Comparison of ENCODE assay signal across 15 cellular contexts in the genomic region with DNA sequence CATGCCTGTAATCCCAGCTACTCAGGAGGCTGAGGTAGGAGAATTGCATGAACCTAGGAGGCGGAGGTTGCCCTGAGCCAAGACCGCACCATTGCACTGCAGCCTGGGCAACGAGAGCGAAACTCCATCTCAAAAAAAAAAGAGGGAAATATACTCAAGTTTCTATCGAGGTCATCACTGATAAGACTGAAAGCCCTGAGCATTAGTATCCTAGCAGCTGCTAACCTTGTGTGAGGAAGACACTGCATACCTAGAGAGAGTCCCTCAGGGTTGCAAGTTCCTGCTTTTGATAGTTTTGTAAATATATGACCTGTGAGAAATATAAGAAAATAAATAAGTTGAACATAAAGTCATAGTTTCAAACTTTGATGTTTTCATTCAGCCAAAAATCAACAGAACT. TPM values are rescaled to one million over a fixed set of nuclear protein-coding genes. Genes with fewer than 3 reads are reported as not detected.
A peak's percentile ranks its signal among the peaks of the same experiment; 100 is the strongest.
DNase-seq lines count a peak whose midpoint lies in the region; ATAC-seq lines count a peak whose summit lies in the region.
"Had no signal": no experiment of that assay in that cellular context is flagged by ENCODE, and none has a peak within 500 bp of the region (broad histone marks: within the 10 kb centered on the region; RNA-seq: fewer than 3 reads in every experiment).

No MANE protein-coding gene starts in this region.

- H3K27ac Mint-ChIP-seq in activated naive CD4-positive, alpha-beta T cell treated with anti-CD3 and anti-CD28 coated beads, Interleukin-2, amount 10 ng/mL, durations not matched to agents 7 days and 5 days, result peak overlapping the region; percentile 96
- H3K27ac Mint-ChIP-seq in activated T-helper 2 cell treated with anti-CD3 and anti-CD28 coated beads, Interferon-gamma antibody, Interleukin-2, Interleukin-4, amounts not matched to agents 10 μg/mL and 5 μg/mL and 100 μg/mL, durations not matched to agents 14 hours and 24 hours and 36 hours, result peak overlapping the region; percentile 61

- peaks cover 85% of the 10 kb centered on the region for H3K4me1 Mint-ChIP-seq in activated naive CD4-positive, alpha-beta T cell treated with anti-CD3 and anti-CD28 coated beads, Interleukin-2, amount 10 ng/mL, durations not matched to agents 7 days and 5 days
- peaks cover 49% of the 10 kb centered on the region for H3K4me1 Mint-ChIP-seq in activated T-helper 2 cell treated with anti-CD3 and anti-CD28 coated beads, Interferon-gamma antibody, Interleukin-2, Interleukin-4, amounts not matched to agents 10 μg/mL and 5 μg/mL and 100 μg/mL, durations not matched to agents 14 hours and 24 hours and 36 hours (ENCODE audit: low read depth)

- intact Hi-C loops in activated T-helper 2 cell treated with anti-CD3 and anti-CD28 coated beads, Interferon-gamma antibody, Interleukin-2, Interleukin-4, amounts not matched to agents 10 μg/mL and 5 μg/mL and 100 μg/mL, durations not matched to agents 14 hours and 24 hours and 36 hours (cut with micrococcal nuclease), result loop anchor here (5.0 kb wide), 1 partner anchor 118 kb away; no protein-coding TSS in a partner anchor

- no peak for ATAC-seq in GM21360 (IDR thresholded peaks at IDR 0.05; ENCODE audit: unreplicated experiment)
- ATAC-seq: gastrocnemius medialis, lower lobe of right lung had no signal

- no peak overlapping the region for H3K4me3 Mint-ChIP-seq in activated naive CD4-positive, alpha-beta T cell treated with anti-CD3 and anti-CD28 coated beads, Interleukin-2, amount 10 ng/mL, durations not matched to agents 7 days and 5 days
- H3K4me3 Mint-ChIP-seq in activated T-helper 2 cell treated with anti-CD3 and anti-CD28 coated beads, Interferon-gamma antibody, Interleukin-2, Interleukin-4, amounts not matched to agents 10 μg/mL and 5 μg/mL and 100 μg/mL, durations not matched to agents 14 hours and 24 hours and 36 hours (ENCODE audit: low read depth), result no peak overlapping the region

- CTCF ChIA-PET in activated naive CD4-positive, alpha-beta T cell treated with anti-CD3 and anti-CD28 coated beads, Interleukin-2, amount 10 ng/mL, durations not matched to agents 7 days and 5 days (lab: Charles Lee), result interaction anchor here (1.0 to 5.8 kb wide), 6 partner anchors 13 to 116 kb away, joined by 3 to 55 read pairs (median 6); a partner anchor contains a TSS

- no peaks in the 10 kb centered on the region for H3K27me3 Mint-ChIP-seq in activated naive CD4-positive, alpha-beta T cell treated with anti-CD3 and anti-CD28 coated beads, Interleukin-2, amount 10 ng/mL, durations not matched to agents 7 days and 5 days
- H3K27me3 Mint-ChIP-seq in activated T-helper 2 cell treated with anti-CD3 and anti-CD28 coated beads, Interferon-gamma antibody, Interleukin-2, Interleukin-4, amounts not matched to agents 10 μg/mL and 5 μg/mL and 100 μg/mL, durations not matched to agents 14 hours and 24 hours and 36 hours (ENCODE audit: low read depth), result peaks cover 1% of the 10 kb centered on the region

- H3K9me3 Mint-ChIP-seq in activated naive CD4-positive, alpha-beta T cell treated with anti-CD3 and anti-CD28 coated beads, Interleukin-2, amount 10 ng/mL, durations not matched to agents 7 days and 5 days, result no peaks in the 10 kb centered on the region
- H3K9me3 Mint-ChIP-seq in activated T-helper 2 cell treated with anti-CD3 and anti-CD28 coated beads, Interferon-gamma antibody, Interleukin-2, Interleukin-4, amounts not matched to agents 10 μg/mL and 5 μg/mL and 100 μg/mL, durations not matched to agents 14 hours and 24 hours and 36 hours, result no peaks in the 10 kb centered on the region

- DNase-seq in activated naive CD4-positive, alpha-beta T cell treated with anti-CD3 and anti-CD28 coated beads, Interleukin-2, amount 10 ng/mL, durations not matched to agents 7 days and 5 days, result no peak
- no peak for DNase-seq in activated naive CD4-positive, alpha-beta T cell treated with Interleukin-2 at 50 U/mL for 16 hours
- DNase-seq in MV-4-11 (lab: John Stamatoyannopoulos, UW), result peak; percentile 40
- DNase-seq in activated T-helper 2 cell treated with anti-CD3 and anti-CD28 coated beads, Interferon-gamma antibody, Interleukin-2, Interleukin-4, amounts not matched to agents 10 μg/mL and 5 μg/mL and 100 μg/mL, durations not matched to agents 14 hours and 24 hours and 36 hours (ENCODE audit: low spot score), result no peak
- DNase-seq in stimulated activated CD8-positive, alpha-beta memory T cell treated with anti-CD3 and anti-CD28 coated beads, Interleukin-4, amount 100 ng/mL, for 48 hours, result peak; percentile 4
- DNase-seq in stimulated activated CD4-positive, alpha-beta T cell treated with anti-CD3 and anti-CD28 coated beads, Interleukin-4, amount 100 ng/mL, for 1 hour, result no peak
- DNase-seq in NCI-H1105 treated with DMSO at 0.1 percent for 48 hours (lab: John Stamatoyannopoulos, UW), result no peak
- DNase-seq: activated naive CD4-positive, alpha-beta T cell treated with anti-CD3 and anti-CD28 coated beads, Interleukin-2, amount 50 U/mL, for 16 hours; DMS79 treated with DMSO at 0.1 percent for 48 hours; gastrocnemius medialis; lower lobe of right lung; NCI-H2029; NCI-H526 treated with DMSO at 0.1 percent for 48 hours; transverse colon had no signal

- peaks cover 2% of the 10 kb centered on the region for H3K36me3 Mint-ChIP-seq in activated naive CD4-positive, alpha-beta T cell treated with anti-CD3 and anti-CD28 coated beads, Interleukin-2, amount 10 ng/mL, durations not matched to agents 7 days and 5 days
- no peaks in the 10 kb centered on the region for H3K36me3 Mint-ChIP-seq in activated T-helper 2 cell treated with anti-CD3 and anti-CD28 coated beads, Interferon-gamma antibody, Interleukin-2, Interleukin-4, amounts not matched to agents 10 μg/mL and 5 μg/mL and 100 μg/mL, durations not matched to agents 14 hours and 24 hours and 36 hours (ENCODE audit: low read depth)

RNA-seq across cellular contexts. Expression of a gene that starts 20.0 kb away (rescaled TPM):
- 41.2 and 47.6 TPM in 2 replicates for total RNA-seq in activated T-helper 2 cell treated with anti-CD3 and anti-CD28 coated beads, Interferon-gamma antibody, Interleukin-2, Interleukin-4, amounts not matched to agents 10 μg/mL and 5 μg/mL and 100 μg/mL, durations not matched to agents 14 hours and 24 hours and 36 hours

Comparison
In these comparisons a context has a peak if more than half of its experiments do, and no peak if none do; other contexts are left out.
1. DNase-seq: peak in MV-4-11 (single experiment) and stimulated activated CD8-positive, alpha-beta memory T cell treated with anti-CD3 and anti-CD28 coated beads, Interleukin-4, amount 100 ng/mL, for 48 hours (single experiment); none in activated naive CD4-positive, alpha-beta T cell treated with anti-CD3 and anti-CD28 coated beads, Interleukin-2, amount 10 ng/mL, durations not matched to agents 7 days and 5 days (single experiment), activated naive CD4-positive, alpha-beta T cell treated with Interleukin-2 at 50 U/mL for 16 hours (single experiment), activated T-helper 2 cell treated with anti-CD3 and anti-CD28 coated beads, Interferon-gamma antibody, Interleukin-2, Interleukin-4, amounts not matched to agents 10 μg/mL and 5 μg/mL and 100 μg/mL, durations not matched to agents 14 hours and 24 hours and 36 hours (single experiment), stimulated activated CD4-positive, alpha-beta T cell treated with anti-CD3 and anti-CD28 coated beads, Interleukin-4, amount 100 ng/mL, for 1 hour (single experiment) and NCI-H1105 treated with DMSO at 0.1 percent for 48 hours (single experiment).